Comparison of ENCODE assay signal across 1 cellular context in genomic region chr5:181260720-181261319, GRCh38.
TF ChIP-seq lines count a peak whose summit lies in the region.

TRIM52 (minus strand) TSS chr5:181261143; CDS start chr5:181260813, 330 bp downstream.

TF ChIP-seq in K562, 482 proteins besides CTCF, POLR2A, EP300 and RAD21 (continued from another document and continues in another):
- TF ChIP-seq ZBTB40 (IDR thresholded peaks at IDR 0.05) (no peak; the same call in 1 of the 2 replicates), ZBTB40 (CRISPR knock-in tag; IDR thresholded peaks at IDR 0.05) (no peak), SRSF1 (IDR thresholded peaks at IDR 0.05; ENCODE audit: low read depth, low read length) (no peak), ZNF75A (CRISPR knock-in tag; IDR thresholded peaks at IDR 0.05) (no peak), DMBX1 (CRISPR knock-in tag; IDR thresholded peaks at IDR 0.05; ENCODE audit: borderline replicate concordance) (no peak), PTRF (tag; IDR thresholded peaks at IDR 0.05) (no peak), IFI16 (CRISPR knock-in tag; IDR thresholded peaks at IDR 0.05) (no peak), RBM39 (optimal IDR thresholded peaks at IDR 0.05; ENCODE audit: low read depth, low read length) (no peak), RHOXF2B (CRISPR knock-in tag; conservative IDR thresholded peaks at IDR 0.05) (no peak), RBM25 (IDR thresholded peaks at IDR 0.05; ENCODE audit: low read depth, low read length, severe bottlenecking) (no peak), CSDE1 (IDR thresholded peaks at IDR 0.05) (no peak), ZNF79 (CRISPR knock-in tag; IDR thresholded peaks at IDR 0.05; ENCODE audit: low read depth) (no peak), ZNF140 (CRISPR knock-in tag; IDR thresholded peaks at IDR 0.05) (0 out of 2 replicates have a peak, but pooled peaks have one; percentile 37), ZNF655 (CRISPR knock-in tag; IDR thresholded peaks at IDR 0.05) (no peak), ZNF740 (CRISPR knock-in tag; IDR thresholded peaks at IDR 0.05) (no peak), ZNF740 (tag; IDR thresholded peaks at IDR 0.05) (no peak), GABPB1 (CRISPR knock-in tag; IDR thresholded peaks at IDR 0.05) (no peak; the same call in 1 of the 2 replicates), ID3 (CRISPR knock-in tag; IDR thresholded peaks at IDR 0.05) (no peak), ID3 (tag; IDR thresholded peaks at IDR 0.05) (no peak), ZNF586 (CRISPR knock-in tag; conservative IDR thresholded peaks at IDR 0.05) (no peak), DPF2 (IDR thresholded peaks at IDR 0.05) (no peak), NRF1 (conservative IDR thresholded peaks at IDR 0.05 in 1 of 2, IDR thresholded peaks at IDR 0.05 in 1 of 2) (no peak), NR1H2 (CRISPR knock-in tag; IDR thresholded peaks at IDR 0.05) (no peak), NR2F6 (CRISPR knock-in tag; IDR thresholded peaks at IDR 0.05) (no peak), HCFC1 (IDR thresholded peaks at IDR 0.05; ENCODE audit: low read depth, low read length) (peak; percentile 85), ZEB2 (IDR thresholded peaks at IDR 0.05) (no peak), SIX5 (IDR thresholded peaks at IDR 0.05; ENCODE audit: borderline replicate concordance in 1 of 2, insufficient read depth in 1 of 2, low read depth in 1 of 2, low read length in 2 of 2) (peak in 1 of 2 experiments; percentile 25; a peak in 1 of 4 replicates), NFATC3 (IDR thresholded peaks at IDR 0.05) (no peak), POLR2B (IDR thresholded peaks at IDR 0.05; ENCODE audit: low read depth, partially characterized antibody) (peak; percentile 78), ZNF134 (CRISPR knock-in tag; conservative IDR thresholded peaks at IDR 0.05) (no peak), ZNF24 (IDR thresholded peaks at IDR 0.05) (no peak), UBTF (IDR thresholded peaks at IDR 0.05; ENCODE audit: borderline replicate concordance in 1 of 2, low read depth in 2 of 2, low read length in 2 of 2) (no peak), PML (IDR thresholded peaks at IDR 0.05; ENCODE audit: low read length) (no peak; the same call in 1 of the 2 replicates), TARDBP (IDR thresholded peaks at IDR 0.05) (no peak), HMG20A (CRISPR knock-in tag; conservative IDR thresholded peaks at IDR 0.05) (no peak), ZNF584 (CRISPR knock-in tag; IDR thresholded peaks at IDR 0.05; ENCODE audit: low read depth) (no peak), CHD4 (IDR thresholded peaks at IDR 0.05; ENCODE audit: insufficient read depth, insufficient replicate concordance, low read depth, low read length, poor library complexity, severe bottlenecking) (no peak), TCF15 (CRISPR knock-in tag; IDR thresholded peaks at IDR 0.05) (no peak), PREB (CRISPR knock-in tag; IDR thresholded peaks at IDR 0.05) (no peak), TCF3 (CRISPR knock-in tag; IDR thresholded peaks at IDR 0.05) (no peak; the same call in 1 of the 2 replicates), FOXP1 (CRISPR knock-in tag; IDR thresholded peaks at IDR 0.05) (no peak), ZNF280B (CRISPR knock-in tag; IDR thresholded peaks at IDR 0.05) (no peak), TEAD1 (CRISPR knock-in tag; IDR thresholded peaks at IDR 0.05) (no peak), ESRRA (IDR thresholded peaks at IDR 0.05; ENCODE audit: borderline replicate concordance, low read depth) (peak; percentile 76), ARID3A (IDR thresholded peaks at IDR 0.05; ENCODE audit: borderline replicate concordance, low read depth, low read length) (no peak)
